16 cellular contexts compared by ENCODE assay signal in the genomic region with DNA sequence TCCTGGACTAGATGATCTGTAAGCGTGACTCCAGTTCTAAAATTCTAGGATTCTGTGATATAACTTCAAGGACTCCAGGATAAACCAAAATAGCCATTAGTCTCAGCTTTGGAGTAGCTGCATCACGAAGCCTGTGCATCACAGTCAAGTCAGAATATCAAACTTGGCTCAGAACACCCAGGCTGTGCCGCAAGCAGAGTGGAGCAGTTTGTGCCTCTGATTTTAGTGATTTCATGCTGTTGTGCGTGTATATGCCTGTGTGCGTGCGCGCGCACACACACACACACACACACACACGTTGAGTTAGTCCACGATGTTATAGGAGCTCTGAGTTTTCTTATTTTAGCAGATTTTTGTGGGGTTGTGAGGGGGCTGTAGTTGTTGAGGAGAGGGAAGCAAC.
A peak's percentile ranks its signal among the peaks of the same experiment; 100 is the strongest.
DNase-seq lines count a peak whose midpoint lies in the region; ATAC-seq and TF ChIP-seq lines count a peak whose summit lies in the region.
"Had no signal": no experiment of that assay in that cellular context is flagged by ENCODE, and none has a peak within 500 bp of the region (broad histone marks: within the 10 kb centered on the region; RNA-seq: fewer than 3 reads in every experiment).

No MANE protein-coding gene starts in this region.

- no peaks in the 10 kb centered on the region for H3K4me1 ChIP-seq in PC-9 (replicated peaks; ENCODE audit: insufficient read depth)
- H3K4me1 ChIP-seq: BE2C, HAP-1 had no signal

- no TSS peak for BruUV-seq in PC-9 (replicated peaks; lab: Mats Ljungman, UMichigan)

- H3K27me3 ChIP-seq in CD4-positive, alpha-beta T cell (ENCODE audit: control insufficient read depth, insufficient read depth, low read length): no peaks in the 10 kb centered on the region
- H3K27me3 ChIP-seq in PC-9 (ENCODE audit: insufficient read depth, low read depth): no peaks in the 10 kb centered on the region
- H3K27me3 ChIP-seq: BE2C had no signal

- no peaks in the 10 kb centered on the region for H3K9me2 ChIP-seq in PC-9 (ENCODE audit: insufficient read depth)

- H3K9me3 Mint-ChIP-seq in activated T-cell treated with anti-CD3 and anti-CD28 coated beads, Interleukin-2, amount 50 U/mL, for 4 hours: no peaks in the 10 kb centered on the region
- H3K9me3 Mint-ChIP-seq in activated T-cell treated with anti-CD3 and anti-CD28 coated beads, Interleukin-2, amount 50 U/mL, for 24 hours: no peaks in the 10 kb centered on the region
- H3K9me3 Mint-ChIP-seq in CD4-positive, alpha-beta T cell: no peaks in the 10 kb centered on the region
- H3K9me3 Mint-ChIP-seq in stimulated activated naive CD8-positive, alpha-beta T cell treated with anti-CD3 and anti-CD28 coated beads, Interleukin-15, amount 100 ng/mL, for 72 hours: no peaks in the 10 kb centered on the region
- H3K9me3 Mint-ChIP-seq: CD8-positive, alpha-beta T cell had no signal

- no peak for DNase-seq in activated T-cell treated with anti-CD3 and anti-CD28 coated beads, Interleukin-2, amount 50 U/mL, for 4 hours
- no peak for DNase-seq in activated T-cell treated with anti-CD3 and anti-CD28 coated beads, Interleukin-2, amount 50 U/mL, for 24 hours
- no peak for DNase-seq in CD4-positive, alpha-beta T cell
- DNase-seq in PC-9 (no peak), middle frontal gyrus (ENCODE audit: extremely low spot score, low spot score) (peak; percentile 10), NCI-H187 (lab: John Stamatoyannopoulos, UW) (no peak), HuH-7 (ENCODE audit: low spot score) (no peak)
- DNase-seq in stimulated activated naive CD8-positive, alpha-beta T cell treated with anti-CD3 and anti-CD28 coated beads, Interleukin-15, amount 100 ng/mL, for 72 hours: no peak
- DNase-seq: ACHN; BE2C; CD8-positive, alpha-beta T cell; COR-L47; DND-41; GDM1 had no signal

- no peaks in the 10 kb centered on the region for H3K79me2 ChIP-seq in PC-9 (ENCODE audit: low read depth)

- H3K36me3 ChIP-seq in PC-9 (ENCODE audit: low read depth): no peaks in the 10 kb centered on the region
- H3K36me3 ChIP-seq: BE2C, HAP-1 had no signal

- peaks cover 3% of the 10 kb centered on the region; the same call in 1 of the 2 replicates for H3F3A ChIP-seq in PC-9 (ENCODE audit: insufficient read depth, low read depth)

- no peak overlapping the region for H3K4me3 ChIP-seq in PC-9
- H3K4me3 ChIP-seq: HAP-1 had no signal

- no peak for TF ChIP-seq CTCF in CD4-positive, alpha-beta T cell (IDR thresholded peaks at IDR 0.05)
- TF ChIP-seq CTCF in PC-9 (conservative IDR thresholded peaks at IDR 0.05): no peak

- CTCF ChIA-PET in CD4-positive, alpha-beta T cell (lab: Charles Lee): no interaction called here
- CTCF ChIA-PET in PC-9 (lab: Charles Lee): no interaction called here

- H3K4me2 ChIP-seq in PC-9: no peak overlapping the region

- no peaks in the 10 kb centered on the region for H3K36me3 Mint-ChIP-seq in activated T-cell treated with anti-CD3 and anti-CD28 coated beads, Interleukin-2, amount 50 U/mL, for 4 hours (ENCODE audit: insufficient read depth)
- H3K36me3 Mint-ChIP-seq in activated T-cell treated with anti-CD3 and anti-CD28 coated beads, Interleukin-2, amount 50 U/mL, for 24 hours (ENCODE audit: low read depth): no peaks in the 10 kb centered on the region
- no peaks in the 10 kb centered on the region for H3K36me3 Mint-ChIP-seq in CD4-positive, alpha-beta T cell (ENCODE audit: low read depth)
- H3K36me3 Mint-ChIP-seq: CD8-positive, alpha-beta T cell had no signal

- H3K4me3 Mint-ChIP-seq in activated T-cell treated with anti-CD3 and anti-CD28 coated beads, Interleukin-2, amount 50 U/mL, for 4 hours: peak overlapping the region; percentile 6
- no peak overlapping the region for H3K4me3 Mint-ChIP-seq in activated T-cell treated with anti-CD3 and anti-CD28 coated beads, Interleukin-2, amount 50 U/mL, for 24 hours
- peak overlapping the region; percentile 17 for H3K4me3 Mint-ChIP-seq in CD4-positive, alpha-beta T cell
- H3K4me3 Mint-ChIP-seq in stimulated activated naive CD8-positive, alpha-beta T cell treated with anti-CD3 and anti-CD28 coated beads, Interleukin-15, amount 100 ng/mL, for 72 hours: peak overlapping the region in 1 of 2 donors; percentile 10

- H3K27me3 Mint-ChIP-seq in activated T-cell treated with anti-CD3 and anti-CD28 coated beads, Interleukin-2, amount 50 U/mL, for 4 hours (ENCODE audit: low read depth): no peaks in the 10 kb centered on the region
- H3K27me3 Mint-ChIP-seq in activated T-cell treated with anti-CD3 and anti-CD28 coated beads, Interleukin-2, amount 50 U/mL, for 24 hours: no peaks in the 10 kb centered on the region
- no peaks in the 10 kb centered on the region for H3K27me3 Mint-ChIP-seq in CD4-positive, alpha-beta T cell
- no peaks in the 10 kb centered on the region for H3K27me3 Mint-ChIP-seq in stimulated activated naive CD8-positive, alpha-beta T cell treated with anti-CD3 and anti-CD28 coated beads, Interleukin-15, amount 100 ng/mL, for 72 hours

- H2AFZ ChIP-seq in PC-9: peak overlapping the region; percentile 74; the same call in 1 of the 2 replicates

- H3K4me1 Mint-ChIP-seq in activated T-cell treated with anti-CD3 and anti-CD28 coated beads, Interleukin-2, amount 50 U/mL, for 4 hours (ENCODE audit: low read depth): peaks cover 1% of the 10 kb centered on the region
- H3K4me1 Mint-ChIP-seq in activated T-cell treated with anti-CD3 and anti-CD28 coated beads, Interleukin-2, amount 50 U/mL, for 24 hours (ENCODE audit: low read depth): peaks cover 5% of the 10 kb centered on the region
- H3K4me1 Mint-ChIP-seq in CD4-positive, alpha-beta T cell (ENCODE audit: low read depth): peaks cover 10% of the 10 kb centered on the region
- H3K4me1 Mint-ChIP-seq in stimulated activated naive CD8-positive, alpha-beta T cell treated with anti-CD3 and anti-CD28 coated beads, Interleukin-15, amount 100 ng/mL, for 72 hours: no peaks in the 10 kb centered on the region

- no peak for ATAC-seq in activated T-cell treated with anti-CD3 and anti-CD28 coated beads, Interleukin-2, amount 50 U/mL, for 4 hours
- no peak for ATAC-seq in CD4-positive, alpha-beta T cell (ENCODE audit: poor library complexity)
- no peak for ATAC-seq in stimulated activated naive CD8-positive, alpha-beta T cell treated with anti-CD3 and anti-CD28 coated beads, Interleukin-15, amount 100 ng/mL, for 72 hours
- ATAC-seq: CD8-positive, alpha-beta T cell had no signal

- H3K9me3 ChIP-seq in CD4-positive, alpha-beta T cell (ENCODE audit: control insufficient read depth, low read length): no peaks in the 10 kb centered on the region
- H3K9me3 ChIP-seq in PC-9 (ENCODE audit: insufficient read depth, low read depth): no peaks in the 10 kb centered on the region
- H3K9me3 ChIP-seq: BE2C, HAP-1 had no signal

- no peak overlapping the region for H3K27ac Mint-ChIP-seq in activated T-cell treated with anti-CD3 and anti-CD28 coated beads, Interleukin-2, amount 50 U/mL, for 24 hours
- peak overlapping the region; percentile 36 for H3K27ac Mint-ChIP-seq in CD4-positive, alpha-beta T cell
- H3K27ac Mint-ChIP-seq in stimulated activated naive CD8-positive, alpha-beta T cell treated with anti-CD3 and anti-CD28 coated beads, Interleukin-15, amount 100 ng/mL, for 72 hours: no peak overlapping the region
- H3K27ac Mint-ChIP-seq: CD8-positive, alpha-beta T cell had no signal

- POLR2A ChIA-PET in CD4-positive, alpha-beta T cell (lab: Charles Lee): no interaction called here
- POLR2A ChIA-PET in PC-9 (lab: Charles Lee; ENCODE audit: unreplicated experiment): no interaction called here

- intact Hi-C loops in CD4-positive, alpha-beta T cell (cut with DNase I, micrococcal nuclease): no loop called here
- intact Hi-C loops in PC-9 (cut with micrococcal nuclease; ENCODE audit: unreplicated experiment): no loop called here

- H3K27ac ChIP-seq in CD4-positive, alpha-beta T cell (ENCODE audit: low read depth, low read length): no peak overlapping the region
- H3K27ac ChIP-seq in PC-9: no peak overlapping the region
- H3K27ac ChIP-seq: C4-2B had no signal

- H4K20me1 ChIP-seq in PC-9 (ENCODE audit: insufficient read depth): no peaks in the 10 kb centered on the region
